ENCODE assay signal across 27 cellular contexts in genomic region chr11:69501891-69502860, GRCh38. TPM values are rescaled to one million over a fixed set of nuclear protein-coding genes. Genes with fewer than 3 reads are reported as not detected.
DNase-seq lines count a peak whose midpoint lies in the region; ATAC-seq and TF ChIP-seq lines count a peak whose summit lies in the region.
"Had no signal": no experiment of that assay in that cellular context is flagged by ENCODE, and none has a peak within 500 bp of the region (broad histone marks: within the 10 kb centered on the region; RNA-seq: fewer than 3 reads in every experiment).

No MANE protein-coding gene starts in this region.

- H3K79me2 ChIP-seq in H9 (ENCODE audit: insufficient read depth, low read length) = no peaks in the 10 kb centered on the region
- H3K79me2 ChIP-seq in neural progenitor cell (ENCODE audit: low read depth) = no peaks in the 10 kb centered on the region

- no peak overlapping the region for H3K56ac ChIP-seq in H9 (ENCODE audit: insufficient read length, low read depth, low read length)

- no peak overlapping the region for H2BK20ac ChIP-seq in H9 (ENCODE audit: low read depth, low read length, poor library complexity, severe bottlenecking)

- no peak overlapping the region for H2AK5ac ChIP-seq in H9 (ENCODE audit: insufficient read length, low read length)

- H3K9me3 ChIP-seq in H9 (ENCODE audit: control insufficient read depth, low read depth, low read length) = no peaks in the 10 kb centered on the region
- H3K9me3 ChIP-seq in neural progenitor cell (ENCODE audit: low read depth) = no peaks in the 10 kb centered on the region
- no peaks in the 10 kb centered on the region for H3K9me3 ChIP-seq in CD8-positive, alpha-beta T cell (ENCODE audit: low read length)

- CTCF ChIA-PET in CD8-positive, alpha-beta T cell (lab: Charles Lee) = no interaction called here

- H3K27ac Mint-ChIP-seq in H9 = no peak overlapping the region
- peak overlapping the region; percentile 8 for H3K27ac Mint-ChIP-seq in neural progenitor cell
- no peak overlapping the region for H3K27ac Mint-ChIP-seq in CD8-positive, alpha-beta T cell
- H3K27ac Mint-ChIP-seq: activated CD4-positive, alpha-beta memory T cell treated with anti-CD3 and anti-CD28 coated beads for 36 hours; activated naive CD8-positive, alpha-beta T cell had no signal

- DNase-seq in A172 (ENCODE audit: low spot score) (peak; percentile 36), H9 (no peak), RPMI8226 (peak; percentile 90), neural progenitor cell (ENCODE audit: low spot score) (no peak), MV-4-11 (lab: John Stamatoyannopoulos, UW) (no peak), cortex of kidney (lab: John Stamatoyannopoulos, UW) (no peak)
- DNase-seq in CD8-positive, alpha-beta T cell = no peak
- DNase-seq: activated CD4-positive, alpha-beta memory T cell treated with anti-CD3 and anti-CD28 coated beads for 36 hours; dermis blood vessel endothelial cell; DMS153; GDM1; HCEC 1CT; NCI-H2081; NCI-H446; nucleus accumbens; PC-9; stimulated activated CD4-positive, alpha-beta T cell treated with anti-CD3 and anti-CD28 coated beads, Interleukin-4, amount 100 ng/mL, for 4 hours; stimulated activated naive CD4-positive, alpha-beta T cell had no signal

- no peak overlapping the region for H3K23ac ChIP-seq in H9 (ENCODE audit: insufficient read length, low read depth, low read length)

- no peak overlapping the region for H2BK120ac ChIP-seq in H9 (ENCODE audit: low read depth, low read length, poor library complexity, severe bottlenecking)

- H3K4me3 Mint-ChIP-seq in H9 (no peak overlapping the region), neural progenitor cell (no peak overlapping the region)
- H3K4me3 Mint-ChIP-seq in CD8-positive, alpha-beta T cell = no peak overlapping the region
- H3K4me3 Mint-ChIP-seq: activated CD4-positive, alpha-beta memory T cell treated with anti-CD3 and anti-CD28 coated beads for 36 hours; activated naive CD8-positive, alpha-beta T cell had no signal

- H3K27ac ChIP-seq in H9 (ENCODE audit: insufficient read length, low read depth, low read length) (no peak overlapping the region), neural progenitor cell (no peak overlapping the region)
- no peak overlapping the region for H3K27ac ChIP-seq in CD8-positive, alpha-beta T cell (ENCODE audit: low read depth, low read length)
- H3K27ac ChIP-seq: C4-2B, PC-9 had no signal

- WGBS in H9 (ENCODE audit: extremely low coverage, insufficient read length, low lambda C conversion rate) = no CpG with 5 or more reads among the region's 26 CpGs

- no peaks in the 10 kb centered on the region for H3K36me3 ChIP-seq in neural progenitor cell
- no peaks in the 10 kb centered on the region for H3K36me3 ChIP-seq in CD8-positive, alpha-beta T cell (ENCODE audit: insufficient read depth, low read length)

- H3K27me3 ChIP-seq in H9 (ENCODE audit: insufficient read depth, low read length) = no peaks in the 10 kb centered on the region
- H3K27me3 ChIP-seq in neural progenitor cell = no peaks in the 10 kb centered on the region
- no peaks in the 10 kb centered on the region for H3K27me3 ChIP-seq in CD8-positive, alpha-beta T cell (ENCODE audit: insufficient read depth, low read length)

- TF ChIP-seq CTCF in H9 (conservative IDR thresholded peaks at IDR 0.05) (no peak), neural progenitor cell (IDR thresholded peaks at IDR 0.05) (no peak)
- no peak for TF ChIP-seq CTCF in CD8-positive, alpha-beta T cell (IDR thresholded peaks at IDR 0.05)

- no peak overlapping the region for H2BK5ac ChIP-seq in H9 (ENCODE audit: insufficient read length, low read length)

- no peaks in the 10 kb centered on the region for H3K23me2 ChIP-seq in H9 (ENCODE audit: insufficient read length, low read depth, low read length, poor library complexity, severe bottlenecking)

- peak overlapping the region; percentile 26 for H3K18ac ChIP-seq in H9 (ENCODE audit: insufficient read length, low read depth, low read length)

- no peaks in the 10 kb centered on the region for H3K79me1 ChIP-seq in H9 (ENCODE audit: insufficient read depth, low read depth, low read length, poor library complexity, severe bottlenecking)

- no peak overlapping the region for H4K91ac ChIP-seq in H9 (ENCODE audit: insufficient read length, low read depth, low read length)

- H3K14ac ChIP-seq in H9 (ENCODE audit: insufficient read depth, low read length) = no peak overlapping the region

- POLR2A ChIA-PET in CD8-positive, alpha-beta T cell (lab: Charles Lee) = no interaction called here

- H3K4me1 Mint-ChIP-seq in H9 (no peaks in the 10 kb centered on the region), neural progenitor cell (peaks cover 8% of the 10 kb centered on the region)
- H3K4me1 Mint-ChIP-seq in CD8-positive, alpha-beta T cell (ENCODE audit: low read depth) = peaks cover 3% of the 10 kb centered on the region

- H2AFZ ChIP-seq in H9 (ENCODE audit: low read length) (no peak overlapping the region), neural progenitor cell (replicated peaks) (no peak overlapping the region)
- H2AFZ ChIP-seq: PC-9 had no signal

- no peak overlapping the region for H2BK12ac ChIP-seq in H9 (ENCODE audit: insufficient read length, low read depth, low read length)

- no peak overlapping the region for H3K4me2 ChIP-seq in H9 (ENCODE audit: insufficient read depth, insufficient read length, low read length)
- no peak overlapping the region for H3K4me2 ChIP-seq in neural progenitor cell
- H3K4me2 ChIP-seq: PC-9 had no signal

- H3K9me3 Mint-ChIP-seq in H9 = peaks cover 4% of the 10 kb centered on the region in 2 experiments; a peak in 4 of 5 replicates
- H3K9me3 Mint-ChIP-seq in neural progenitor cell = peaks cover 7% of the 10 kb centered on the region
- peaks cover 6% of the 10 kb centered on the region for H3K9me3 Mint-ChIP-seq in CD8-positive, alpha-beta T cell

- intact Hi-C loops in CD8-positive, alpha-beta T cell (cut with DNase I, micrococcal nuclease) = no loop called here

- ATAC-seq in HG02610 (IDR thresholded peaks at IDR 0.05; ENCODE audit: unreplicated experiment) = no peak
- no peak for ATAC-seq in CD8-positive, alpha-beta T cell
- ATAC-seq: activated CD4-positive, CD25-positive, alpha-beta regulatory T cell treated with anti-CD3 and anti-CD28 coated beads, Interleukin-2, amount 50 U/mL, for 24 hours had no signal

- H3K4me3 ChIP-seq in neural progenitor cell = no peak overlapping the region
- no peak overlapping the region for H3K4me3 ChIP-seq in CD8-positive, alpha-beta T cell (ENCODE audit: low read depth, low read length)
- H3K4me3 ChIP-seq: PC-9 had no signal

- H3K27me3 Mint-ChIP-seq in H9 (ENCODE audit: low read depth) = peaks cover 4% of the 10 kb centered on the region
- H3K27me3 Mint-ChIP-seq in neural progenitor cell (ENCODE audit: insufficient read depth, low read depth) = peaks cover 5% of the 10 kb centered on the region
- peaks cover 2% of the 10 kb centered on the region for H3K27me3 Mint-ChIP-seq in CD8-positive, alpha-beta T cell (ENCODE audit: low read depth)

- no peak overlapping the region for H3T11ph ChIP-seq in H9 (ENCODE audit: low read length)

- no peaks in the 10 kb centered on the region for H3F3A ChIP-seq in neural progenitor cell (ENCODE audit: low read depth)

- H3K4me1 ChIP-seq in H9 (ENCODE audit: insufficient read depth, low read length) = no peaks in the 10 kb centered on the region
- no peaks in the 10 kb centered on the region for H3K4me1 ChIP-seq in neural progenitor cell
- H3K4me1 ChIP-seq in CD8-positive, alpha-beta T cell (ENCODE audit: insufficient read depth, low read length) = no peaks in the 10 kb centered on the region

- no peak overlapping the region for H4K8ac ChIP-seq in H9 (replicated peaks; ENCODE audit: insufficient read length, low read depth, low read length)

- H3K9ac ChIP-seq in H9 (ENCODE audit: extremely low read depth, insufficient read length, low read length) (no peak overlapping the region), neural progenitor cell (no peak overlapping the region)

- H4K20me1 ChIP-seq in H9 (ENCODE audit: control insufficient read depth, insufficient read depth, insufficient read length) = no peaks in the 10 kb centered on the region
- no peaks in the 10 kb centered on the region for H4K20me1 ChIP-seq in neural progenitor cell (ENCODE audit: low read depth)

- no peak overlapping the region; the same call in 1 of the 2 replicates for H3K4ac ChIP-seq in H9 (ENCODE audit: low read depth, low read length)

- H2BK15ac ChIP-seq in H9 (ENCODE audit: low read depth, low read length) = no peak overlapping the region

- H3K36me3 Mint-ChIP-seq in H9 (ENCODE audit: insufficient read depth in 1 of 3, low read depth in 3 of 3) (peaks cover 0 to 3% (median 0%) of the 10 kb centered on the region in 3 experiments; a peak in 3 of 7 replicates), neural progenitor cell (peaks cover 1% of the 10 kb centered on the region)
- no peaks in the 10 kb centered on the region for H3K36me3 Mint-ChIP-seq in CD8-positive, alpha-beta T cell
- H3K36me3 Mint-ChIP-seq: activated CD4-positive, alpha-beta memory T cell treated with anti-CD3 and anti-CD28 coated beads for 36 hours; activated naive CD8-positive, alpha-beta T cell had no signal

- no peak overlapping the region for H4K5ac ChIP-seq in H9 (ENCODE audit: insufficient read length, low read depth, low read length)

RNA-seq across cellular contexts. Expression of gene LINC01488, which starts 20.7 kb away (rescaled TPM):
- total RNA-seq in A172 (2014; rRNA removed; shearing (Covaris generic)) = not detected in 2 replicates
- total RNA-seq in H9 (2021) = not detected in 2 replicates
- total RNA-seq in neural progenitor cell (ENCODE audit: low replicate concordance) = 0.09 TPM in 1 of 2 replicates, not detected in the other
- not detected for total RNA-seq in CD8-positive, alpha-beta T cell
- total RNA-seq: activated CD4-positive, alpha-beta memory T cell treated with anti-CD3 and anti-CD28 coated beads for 36 hours; aorta; dermis blood vessel endothelial cell; fibroblast of lung; kidney; PC-9; T-helper 1 cell treated with Interleukin-12 subunit alpha and Interleukin-12 subunit beta and Interleukin-4 antibody, amounts not matched to agents 30 ng/mL and 1 ng/mL, for 36 hours; temporal lobe had no signal

Comparison
In these comparisons a context has a peak if more than half of its experiments do, and no peak if none do; other contexts are left out.
1. DNase-seq: peak in A172 (single experiment) and RPMI8226 (single experiment); none in H9 (single experiment), neural progenitor cell (single experiment), MV-4-11 (single experiment), cortex of kidney (single experiment) and CD8-positive, alpha-beta T cell (0 of 7).